In genomic region chr2:173750332-173750731, GRCh38 we compare ENCODE assay signal across 13 cellular contexts.
DNase-seq lines count a peak whose midpoint lies in the region; ATAC-seq and TF ChIP-seq lines count a peak whose summit lies in the region.
"Had no signal": no experiment of that assay in that cellular context is flagged by ENCODE, and none has a peak within 500 bp of the region (broad histone marks: within the 10 kb centered on the region; RNA-seq: fewer than 3 reads in every experiment).

No MANE protein-coding gene starts in this region.

- H3K27me3 ChIP-seq in mammary epithelial cell (ENCODE audit: insufficient read depth, low read length): no peaks in the 10 kb centered on the region
- no peaks in the 10 kb centered on the region for H3K27me3 ChIP-seq in breast epithelium
- H3K27me3 ChIP-seq in kidney epithelial cell (ENCODE audit: control insufficient read depth, insufficient read depth, low read length): no peaks in the 10 kb centered on the region
- H3K27me3 ChIP-seq in upper lobe of left lung: no peaks in the 10 kb centered on the region
- H3K27me3 ChIP-seq in vagina: no peaks in the 10 kb centered on the region
- H3K27me3 ChIP-seq: right lobe of liver had no signal

- CTCF ChIA-PET in mammary epithelial cell (lab: Charles Lee; ENCODE audit: low non-redundant PET): no interaction called here

- H3K36me3 ChIP-seq in mammary epithelial cell (ENCODE audit: insufficient read depth, low read length) (no peaks in the 10 kb centered on the region), breast epithelium (no peaks in the 10 kb centered on the region), kidney epithelial cell (ENCODE audit: control insufficient read depth, insufficient read depth, low read length) (no peaks in the 10 kb centered on the region), upper lobe of left lung (no peaks in the 10 kb centered on the region), vagina (no peaks in the 10 kb centered on the region)
- H3K36me3 ChIP-seq: right lobe of liver had no signal

- H4K20me1 ChIP-seq in mammary epithelial cell (ENCODE audit: insufficient read depth, low read length): no peaks in the 10 kb centered on the region

- TF ChIP-seq CTCF in mammary epithelial cell (conservative IDR thresholded peaks at IDR 0.05 in 1 of 2, IDR thresholded peaks at IDR 0.05 in 1 of 2; ENCODE audit: extremely low read depth in 1 of 2, insufficient read depth in 1 of 2, low read depth in 1 of 2, low read length in 2 of 2) (peak in 1 of 2 donors; percentile 31), breast epithelium (IDR thresholded peaks at IDR 0.05) (no peak), cardiac fibroblast (IDR thresholded peaks at IDR 0.05; ENCODE audit: low read depth, low read length) (no peak), kidney epithelial cell (IDR thresholded peaks at IDR 0.05; ENCODE audit: insufficient read depth, low read length, poor library complexity, severe bottlenecking) (peak; percentile 37), upper lobe of left lung (IDR thresholded peaks at IDR 0.05) (peak in 1 of 6 experiments; percentile 9), vagina (IDR thresholded peaks at IDR 0.05) (no peak)

- H3K4me1 ChIP-seq in mammary epithelial cell (ENCODE audit: insufficient read depth, low read length) (no peaks in the 10 kb centered on the region), breast epithelium (no peaks in the 10 kb centered on the region), upper lobe of left lung (peaks cover 0 to 6% (median 5%) of the 10 kb centered on the region in 4 donors), vagina (peaks cover 9% of the 10 kb centered on the region)
- H3K4me1 ChIP-seq: right lobe of liver had no signal

- ATAC-seq in upper lobe of left lung (ENCODE audit: low FRiP score in 2 of 2) (peak; percentile 31 to 50), HG03342 (IDR thresholded peaks at IDR 0.05; ENCODE audit: unreplicated experiment) (no peak), GM18861 (IDR thresholded peaks at IDR 0.05; ENCODE audit: unreplicated experiment) (no peak)
- ATAC-seq: activated naive CD8-positive, alpha-beta T cell treated with anti-CD3 and anti-CD28 coated beads, Interleukin-2, amount 50 U/mL, for 24 hours; stimulated activated naive B cell treated with anti-CD40 and anti-IgM and Interleukin-4, amounts not matched to agents 10 μg/mL and 1 μg/mL and 100 μg/mL, for 72 hours had no signal

- H3K9me3 ChIP-seq in mammary epithelial cell (replicated peaks; ENCODE audit: insufficient read depth, low read length) (no peaks in the 10 kb centered on the region), breast epithelium (no peaks in the 10 kb centered on the region), upper lobe of left lung (no peaks in the 10 kb centered on the region), vagina (no peaks in the 10 kb centered on the region)
- H3K9me3 ChIP-seq: right lobe of liver had no signal

- intact Hi-C loops in mammary epithelial cell (cut with micrococcal nuclease): loop anchor here (5.0 to 10.0 kb wide), 2 partner anchors 212 to 294 kb away; no protein-coding TSS in a partner anchor
- intact Hi-C loops in breast epithelium (cut with DNase I; ENCODE audit: low total_unique reads): loop anchor here (5.0 kb wide), 1 partner anchor 118 kb away; no protein-coding TSS in a partner anchor
- intact Hi-C loops in vagina (cut with DNase I): no loop called here

- no peaks in the 10 kb centered on the region for H3K79me2 ChIP-seq in mammary epithelial cell (ENCODE audit: insufficient read depth, low read length)

- TF ChIP-seq EP300 in upper lobe of left lung (IDR thresholded peaks at IDR 0.05): no peak

- dilution Hi-C loops in mammary epithelial cell (cut with HindIII; ENCODE audit: low sequenced_read_pairs): no loop called here

- TF ChIP-seq POLR2A in breast epithelium (IDR thresholded peaks at IDR 0.05): no peak
- TF ChIP-seq POLR2A in upper lobe of left lung (IDR thresholded peaks at IDR 0.05): no peak
- TF ChIP-seq POLR2A in vagina (IDR thresholded peaks at IDR 0.05): no peak

- no peak overlapping the region for H3K27ac ChIP-seq in mammary epithelial cell (ENCODE audit: insufficient read depth, low read depth, low read length)
- H3K27ac ChIP-seq in breast epithelium: no peak overlapping the region
- no peak overlapping the region for H3K27ac ChIP-seq in upper lobe of left lung
- no peak overlapping the region for H3K27ac ChIP-seq in vagina
- H3K27ac ChIP-seq: right lobe of liver had no signal

- in situ Hi-C loops in mammary epithelial cell (cut with MboI; ENCODE audit: low sequenced_read_pairs in 2 of 2): loop anchor here in 1 of 2 donors (25.0 kb wide), 1 partner anchor 312 kb away; no protein-coding TSS in a partner anchor

- DNase-seq in mammary epithelial cell: no peak
- no peak for DNase-seq in breast epithelium (ENCODE audit: low spot score in 2 of 2)
- DNase-seq in cardiac fibroblast (ENCODE audit: low read depth in 2 of 2): peak; percentile 6 to 60
- DNase-seq in kidney epithelial cell (ENCODE audit: low read depth): peak; percentile 12
- DNase-seq in upper lobe of left lung: peak in 1 of 2 donors; percentile 30
- no peak for DNase-seq in vagina (ENCODE audit: extremely low spot score in 2 of 2)
- DNase-seq: activated CD4-positive, CD25-positive, alpha-beta regulatory T cell; activated naive CD8-positive, alpha-beta T cell treated with anti-CD3 and anti-CD28 coated beads, Interleukin-2, amount 50 U/mL, for 24 hours; CD4-positive, alpha-beta memory T cell; right lobe of liver; stimulated activated naive B cell treated with anti-CD40 and anti-IgM and Interleukin-4, amounts not matched to agents 10 μg/mL and 1 μg/mL and 100 μg/mL, for 72 hours had no signal

- 2% methylated on average over 6 of the region's 7 CpGs for whole genome bisulfite sequencing in mammary epithelial cell (ENCODE audit: low coverage, missing lambda C conversion rate)
- 30 to 51% methylated on average over 6 to 7 of the region's 7 CpGs for WGBS in upper lobe of left lung, 2 donors

- H3K4me2 ChIP-seq in mammary epithelial cell (ENCODE audit: insufficient read depth, low read depth, low read length): no peak overlapping the region

- peak overlapping the region; percentile 86 for H2AFZ ChIP-seq in mammary epithelial cell (ENCODE audit: low read depth, low read length)

- BruUV-seq in mammary epithelial cell (replicated peaks; lab: Mats Ljungman, UMichigan): no TSS peak

- no peak overlapping the region for H3K4me3 ChIP-seq in mammary epithelial cell (replicated peaks in 1 of 3; ENCODE audit: insufficient read depth in 1 of 3, low read depth in 2 of 3, low read length in 3 of 3)
- peak overlapping the region in 1 of 3 donors; percentile 1 for H3K4me3 ChIP-seq in breast epithelium
- H3K4me3 ChIP-seq in cardiac fibroblast (replicated peaks in 1 of 2; ENCODE audit: low read depth in 2 of 2, low read length in 2 of 2): no peak overlapping the region
- no peak overlapping the region for H3K4me3 ChIP-seq in kidney epithelial cell (ENCODE audit: low read depth, low read length)
- no peak overlapping the region for H3K4me3 ChIP-seq in upper lobe of left lung
- H3K4me3 ChIP-seq in vagina: no peak overlapping the region
- H3K4me3 ChIP-seq: right lobe of liver had no signal

- H3K9ac ChIP-seq in mammary epithelial cell (ENCODE audit: insufficient read depth, low read length): no peak overlapping the region

Comparison
In these comparisons a context has a peak if more than half of its experiments do, and no peak if none do; other contexts are left out.
1. DNase-seq: peak in cardiac fibroblast (2 of 2) and kidney epithelial cell (single experiment); none in mammary epithelial cell (single experiment), breast epithelium (0 of 2) and vagina (0 of 2).
2. ATAC-seq: peak in upper lobe of left lung (2 of 2); none in HG03342 (single experiment) and GM18861 (single experiment).